Comparison of ENCODE assay signal across 1 cellular context in genomic region chr2:168490916-168491605, GRCh38.
TF ChIP-seq lines count a peak whose summit lies in the region.

No MANE protein-coding gene starts in this region.

TF ChIP-seq in K562, 482 proteins besides CTCF, POLR2A, EP300 and RAD21 (continued from another document):
- no peak for TF ChIP-seq ATF6 (CRISPR knock-in tag; IDR thresholded peaks at IDR 0.05)
TF ChIP-seq in K562: peak in this region for 4.
